Comparison of ENCODE assay signal across 8 cellular contexts in genomic region chr5:10552183-10553143, GRCh38. TPM values are rescaled to one million over a fixed set of nuclear protein-coding genes. Genes with fewer than 3 reads are reported as not detected.
A peak's percentile ranks its signal among the peaks of the same experiment; 100 is the strongest.
DNase-seq lines count a peak whose midpoint lies in the region; ATAC-seq lines count a peak whose summit lies in the region.

No MANE protein-coding gene starts in this region.

- no peaks in the 10 kb centered on the region for H3K9me3 ChIP-seq in MG63

- H3K9me3 Mint-ChIP-seq in activated T-cell treated with anti-CD3 and anti-CD28 coated beads, Interleukin-2, amount 50 U/mL, for 4 hours = no peaks in the 10 kb centered on the region

- peak; percentile 48 for ATAC-seq in GM21717 (IDR thresholded peaks at IDR 0.05; ENCODE audit: unreplicated experiment)
- no peak for ATAC-seq in activated T-cell treated with anti-CD3 and anti-CD28 coated beads, Interleukin-2, amount 50 U/mL, for 4 hours

- peaks cover 16% of the 10 kb centered on the region for H3K4me1 Mint-ChIP-seq in activated T-cell treated with anti-CD3 and anti-CD28 coated beads, Interleukin-2, amount 50 U/mL, for 4 hours (ENCODE audit: low read depth)

- H3K4me3 Mint-ChIP-seq in activated T-cell treated with anti-CD3 and anti-CD28 coated beads, Interleukin-2, amount 50 U/mL, for 4 hours = no peak overlapping the region

- no peaks in the 10 kb centered on the region for H3K36me3 Mint-ChIP-seq in activated T-cell treated with anti-CD3 and anti-CD28 coated beads, Interleukin-2, amount 50 U/mL, for 4 hours (ENCODE audit: insufficient read depth)

- H3K4me3 ChIP-seq in MG63 = no peak overlapping the region

- H3K27me3 Mint-ChIP-seq in activated T-cell treated with anti-CD3 and anti-CD28 coated beads, Interleukin-2, amount 50 U/mL, for 4 hours (ENCODE audit: low read depth) = peaks cover 14% of the 10 kb centered on the region

- DNase-seq in ELR (ENCODE audit: low read depth) (peak; percentile 61), MG63 (peak; percentile 75), glomerular visceral epithelial cell (ENCODE audit: extremely low spot score) (peak; percentile 63), NCI-H2081 (lab: John Stamatoyannopoulos, UW) (no peak), 8988T (no peak), foreskin melanocyte (no peak)
- no peak for DNase-seq in activated T-cell treated with anti-CD3 and anti-CD28 coated beads, Interleukin-2, amount 50 U/mL, for 4 hours

- no peaks in the 10 kb centered on the region for H3K27me3 ChIP-seq in MG63

- no peaks in the 10 kb centered on the region for H3K36me3 ChIP-seq in MG63

RNA-seq across cellular contexts. Expression of gene ANKRD33B, which starts 11.4 kb away (rescaled TPM):
- total RNA-seq in MG63 (2014; rRNA removed; shearing (Covaris generic); ENCODE audit: low replicate concordance) = 9.6 and 10.4 TPM in 2 replicates
- 10 to 100 TPM in 1 of 3 donors, 1 to 10 TPM in 2; 7.7 to 20.2 (median 9.7) TPM for total RNA-seq in activated T-cell treated with anti-CD3 and anti-CD28 coated beads, Interleukin-2, amount 50 U/mL, for 4 hours

Comparison
In these comparisons a context has a peak if more than half of its experiments do, and no peak if none do; other contexts are left out.
1. DNase-seq: peak in ELR (single experiment), MG63 (single experiment) and glomerular visceral epithelial cell (single experiment); none in activated T-cell treated with anti-CD3 and anti-CD28 coated beads, Interleukin-2, amount 50 U/mL, for 4 hours (single experiment), NCI-H2081 (0 of 2), 8988T (single experiment) and foreskin melanocyte (single experiment).